In genomic region chrX:140794642-140795041, GRCh38 we compare ENCODE assay signal across 26 cellular contexts.
"Had no signal": no experiment of that assay in that cellular context is flagged by ENCODE, and none has a peak within 500 bp of the region (broad histone marks: within the 10 kb centered on the region; RNA-seq: fewer than 3 reads in every experiment).

No MANE protein-coding gene starts in this region.

- H3K4me3 ChIP-seq: colonic mucosa, esophagus squamous epithelium, gastrocnemius medialis, heart right ventricle, left lung, lower lobe of right lung, mucosa of descending colon had no signal

- H3K36me3 ChIP-seq: colonic mucosa, esophagus squamous epithelium, gastrocnemius medialis, heart right ventricle, left lung, lower lobe of right lung had no signal

- H3K4me1 ChIP-seq: colonic mucosa, esophagus squamous epithelium, gastrocnemius medialis, heart right ventricle, left lung, lower lobe of right lung had no signal

- H3K27ac ChIP-seq: colonic mucosa, epithelial cell of prostate, esophagus squamous epithelium, gastrocnemius medialis, heart right ventricle, left lung, lower lobe of right lung had no signal

- H3K36me3 Mint-ChIP-seq: mesothelial cell of epicardium, naive B cell had no signal

- H3K27ac Mint-ChIP-seq: dendritic cell treated with granulocyte-macrophage colony-stimulating factor and Interleukin-4, amounts not matched to agents 40 ng/mL and 50 ng/mL, for 4 days; effector memory CD8-positive, alpha-beta T cell; endodermal cell; mesothelial cell of epicardium; naive B cell had no signal

- H3K27me3 Mint-ChIP-seq: dendritic cell treated with granulocyte-macrophage colony-stimulating factor and Interleukin-4, amounts not matched to agents 40 ng/mL and 50 ng/mL, for 4 days; effector memory CD8-positive, alpha-beta T cell had no signal

- DNase-seq: colonic mucosa; cortex of kidney; effector CD8-positive, alpha-beta T cell; effector memory CD8-positive, alpha-beta T cell; endodermal cell; erythroblast; esophagus squamous epithelium; foreskin melanocyte; gastrocnemius medialis; glutamatergic neuron; heart right ventricle; hippocampal formation; left cardiac atrium; left lung; left ventricle myocardium superior; lower lobe of right lung; mesenchymal stem cell; mucosa of descending colon; naive B cell had no signal

- H3K4me3 Mint-ChIP-seq: dendritic cell treated with granulocyte-macrophage colony-stimulating factor and Interleukin-4, amounts not matched to agents 40 ng/mL and 50 ng/mL, for 4 days; effector memory CD8-positive, alpha-beta T cell; endodermal cell; mesothelial cell of epicardium; naive B cell had no signal

- ATAC-seq: effector memory CD8-positive, alpha-beta T cell; esophagus mucosa; gastrocnemius medialis; heart right ventricle; left cardiac atrium; left lung; left ventricle myocardium superior; lower lobe of right lung; mucosa of descending colon had no signal

- H3K9me3 Mint-ChIP-seq: dendritic cell treated with granulocyte-macrophage colony-stimulating factor and Interleukin-4, amounts not matched to agents 40 ng/mL and 50 ng/mL, for 4 days; effector memory CD8-positive, alpha-beta T cell had no signal

- FAIRE-seq: endometrium, islet of Langerhans, keratinocyte had no signal

- H3K4me1 Mint-ChIP-seq: endodermal cell, mesothelial cell of epicardium, naive B cell had no signal

- H3K27me3 ChIP-seq: colonic mucosa, esophagus squamous epithelium, gastrocnemius medialis, heart right ventricle, left lung had no signal

- H3K9me3 ChIP-seq: colonic mucosa, esophagus squamous epithelium, heart right ventricle, left lung, lower lobe of right lung, mucosa of descending colon had no signal
